23 cellular contexts compared by ENCODE assay signal in genomic region chr5:172575816-172576215, GRCh38.
"Had no signal": no experiment of that assay in that cellular context is flagged by ENCODE, and none has a peak within 500 bp of the region (broad histone marks: within the 10 kb centered on the region; RNA-seq: fewer than 3 reads in every experiment).

No MANE protein-coding gene starts in this region.

- ATAC-seq: mucosa of descending colon; stimulated activated effector memory CD8-positive, alpha-beta T cell treated with anti-CD3 and anti-CD28 coated beads, Interleukin-12 subunit alpha, Interleukin-12 subunit beta, amount 100 ng/mL, for 72 hours; stimulated activated naive CD8-positive, alpha-beta T cell treated with anti-CD3 and anti-CD28 coated beads, Interleukin-15, Interleukin-2, amounts not matched to agents 100 U/mL and 50 U/mL, for 24 hours had no signal

- H3K9me3 Mint-ChIP-seq: dendritic cell treated with granulocyte-macrophage colony-stimulating factor and Interleukin-4, amounts not matched to agents 40 ng/mL and 50 ng/mL, for 4 days; mesothelial cell of epicardium; natural killer cell treated with Interleukin-12 subunit alpha and Interleukin-12 subunit beta and Interleukin-15 and Interleukin-18, amount 100 ng/mL, for 72 hours; neural progenitor cell; stimulated activated effector memory CD8-positive, alpha-beta T cell treated with anti-CD3 and anti-CD28 coated beads, Interleukin-12 subunit alpha, Interleukin-12 subunit beta, amount 100 ng/mL, for 72 hours had no signal

- H3K4me1 ChIP-seq: colonic mucosa, prostate gland, uterus had no signal

- H3K4me1 Mint-ChIP-seq: stimulated activated effector memory CD8-positive, alpha-beta T cell treated with anti-CD3 and anti-CD28 coated beads, Interleukin-12 subunit alpha, Interleukin-12 subunit beta, amount 100 ng/mL, for 72 hours had no signal

- H3K27ac ChIP-seq: colonic mucosa, prostate gland, right atrium auricular region, thoracic aorta, upper lobe of right lung had no signal

- H3K36me3 Mint-ChIP-seq: mesothelial cell of epicardium; naive B cell; natural killer cell treated with Interleukin-12 subunit alpha and Interleukin-12 subunit beta and Interleukin-15 and Interleukin-18, amount 100 ng/mL, for 72 hours; neural progenitor cell; stimulated activated effector memory CD8-positive, alpha-beta T cell treated with anti-CD3 and anti-CD28 coated beads, Interleukin-12 subunit alpha, Interleukin-12 subunit beta, amount 100 ng/mL, for 72 hours had no signal

- H3K36me3 ChIP-seq: colonic mucosa, neural progenitor cell, prostate gland, right atrium auricular region, sigmoid colon, thoracic aorta, tibial nerve, upper lobe of right lung, uterus had no signal

- H3K9ac ChIP-seq: neural progenitor cell had no signal

- DNase-seq: colonic mucosa; effector memory CD4-positive, alpha-beta T cell; erythroblast; mesenchymal stem cell; mucosa of descending colon; naive B cell; sigmoid colon; stimulated activated CD4-positive, alpha-beta T cell treated with anti-CD3 and anti-CD28 coated beads, Interleukin-2, amount 100 ng/mL, for 24 hours; stimulated activated CD4-positive, alpha-beta T cell treated with anti-CD3 and anti-CD28 coated beads, Interleukin-4, amount 100 ng/mL, for 24 hours; stimulated activated naive CD8-positive, alpha-beta T cell treated with anti-CD3 and anti-CD28 coated beads, Interleukin-15, Interleukin-2, amounts not matched to agents 100 U/mL and 50 U/mL, for 24 hours; upper lobe of right lung; uterus had no signal

- H3K9me3 ChIP-seq: colonic mucosa, mucosa of descending colon, prostate gland, right atrium auricular region, sigmoid colon, thoracic aorta, tibial nerve, upper lobe of right lung, uterus had no signal

- H3K27me3 ChIP-seq: colonic mucosa, neural progenitor cell, right atrium auricular region, sigmoid colon, tibial nerve, upper lobe of right lung, uterus had no signal

- H3K4me3 ChIP-seq: colonic mucosa, mucosa of descending colon, neural progenitor cell, prostate gland, right atrium auricular region, sigmoid colon, thoracic aorta, tibial nerve, upper lobe of right lung, uterus had no signal

- FAIRE-seq: frontal cortex, keratinocyte had no signal

- H3K4me3 Mint-ChIP-seq: dendritic cell treated with granulocyte-macrophage colony-stimulating factor and Interleukin-4, amounts not matched to agents 40 ng/mL and 50 ng/mL, for 4 days; mesothelial cell of epicardium; naive B cell; natural killer cell treated with Interleukin-12 subunit alpha and Interleukin-12 subunit beta and Interleukin-15 and Interleukin-18, amount 100 ng/mL, for 72 hours; neural progenitor cell; stimulated activated effector memory CD8-positive, alpha-beta T cell treated with anti-CD3 and anti-CD28 coated beads, Interleukin-12 subunit alpha, Interleukin-12 subunit beta, amount 100 ng/mL, for 72 hours had no signal

- H3K27ac Mint-ChIP-seq: dendritic cell treated with granulocyte-macrophage colony-stimulating factor and Interleukin-4, amounts not matched to agents 40 ng/mL and 50 ng/mL, for 4 days; mesothelial cell of epicardium; naive B cell; natural killer cell treated with Interleukin-12 subunit alpha and Interleukin-12 subunit beta and Interleukin-15 and Interleukin-18, amount 100 ng/mL, for 72 hours; neural progenitor cell; stimulated activated effector memory CD8-positive, alpha-beta T cell treated with anti-CD3 and anti-CD28 coated beads, Interleukin-12 subunit alpha, Interleukin-12 subunit beta, amount 100 ng/mL, for 72 hours had no signal
